In genomic region chr3:42525736-42526345, GRCh38 we compare ENCODE assay signal across 2 cellular contexts.
TF ChIP-seq lines count a peak whose summit lies in the region.

No MANE protein-coding gene starts in this region.

TF ChIP-seq in HepG2, 621 proteins besides CTCF, POLR2A, EP300 and RAD21:
- TF ChIP-seq ZFX (CRISPR knock-in tag; IDR thresholded peaks at IDR 0.05; ENCODE audit: low read depth) (peak; percentile 23; the same call in 1 of the 2 replicates), SRF (IDR thresholded peaks at IDR 0.05; ENCODE audit: low read depth, low read length) (no peak)

TF ChIP-seq in HEK293, 187 proteins besides CTCF, POLR2A, EP300 and RAD21:
- TF ChIP-seq ZNF654 (tag by site-specific recombination; IDR thresholded peaks at IDR 0.05; ENCODE audit: low read depth) (no peak), GLIS1 (tag by site-specific recombination; IDR thresholded peaks at IDR 0.05) (peak; percentile 35; the same call in 1 of the 2 replicates)
